ENCODE assay signal across 24 cellular contexts in genomic region chr5:168736201-168736940, GRCh38.
DNase-seq lines count a peak whose midpoint lies in the region; ATAC-seq and TF ChIP-seq lines count a peak whose summit lies in the region.
"Had no signal": no experiment of that assay in that cellular context is flagged by ENCODE, and none has a peak within 500 bp of the region (broad histone marks: within the 10 kb centered on the region; RNA-seq: fewer than 3 reads in every experiment).

No MANE protein-coding gene starts in this region.

- no peaks in the 10 kb centered on the region for H3K27me3 Mint-ChIP-seq in activated T-helper 2 cell treated with anti-CD3 and anti-CD28 coated beads, Interferon-gamma antibody, Interleukin-2, Interleukin-4, amounts not matched to agents 10 μg/mL and 5 μg/mL and 100 μg/mL, durations not matched to agents 14 hours and 24 hours and 36 hours (ENCODE audit: low read depth)
- H3K27me3 Mint-ChIP-seq in activated CD8-positive, alpha-beta T cell treated with anti-CD3 and anti-CD28 coated beads for 36 hours = peaks cover 7% of the 10 kb centered on the region

- H3K9me3 Mint-ChIP-seq in activated T-helper 2 cell treated with anti-CD3 and anti-CD28 coated beads, Interferon-gamma antibody, Interleukin-2, Interleukin-4, amounts not matched to agents 10 μg/mL and 5 μg/mL and 100 μg/mL, durations not matched to agents 14 hours and 24 hours and 36 hours = no peaks in the 10 kb centered on the region
- H3K9me3 Mint-ChIP-seq in stimulated activated effector memory CD8-positive, alpha-beta T cell treated with anti-CD3 and anti-CD28 coated beads, Interleukin-12 subunit alpha, Interleukin-12 subunit beta, amount 100 ng/mL, for 72 hours = no peaks in the 10 kb centered on the region
- H3K9me3 Mint-ChIP-seq in activated CD8-positive, alpha-beta T cell treated with anti-CD3 and anti-CD28 coated beads for 36 hours = no peaks in the 10 kb centered on the region

- H3K27ac ChIP-seq in cardiac muscle cell = peak overlapping the region; percentile 40
- H3K27ac ChIP-seq: foreskin keratinocyte, transverse colon, VCaP had no signal

- DNase-seq in G401 (ENCODE audit: low spot score) (peak; percentile 74), cardiac muscle cell (ENCODE audit: low read depth in 1 of 2, low spot score in 1 of 2) (peak; percentile 21 to 39), NCI-H82 treated with DMSO at 0.1 percent for 48 hours (lab: John Stamatoyannopoulos, UW; ENCODE audit: unreplicated experiment) (no peak), DMS53 (lab: John Stamatoyannopoulos, UW) (no peak)
- DNase-seq in activated T-helper 2 cell treated with anti-CD3 and anti-CD28 coated beads, Interferon-gamma antibody, Interleukin-2, Interleukin-4, amounts not matched to agents 10 μg/mL and 5 μg/mL and 100 μg/mL, durations not matched to agents 14 hours and 24 hours and 36 hours (ENCODE audit: low spot score) = no peak
- no peak for DNase-seq in stimulated activated effector memory CD8-positive, alpha-beta T cell treated with anti-CD3 and anti-CD28 coated beads, Interleukin-12 subunit alpha, Interleukin-12 subunit beta, amount 100 ng/mL, for 72 hours (ENCODE audit: low spot score in 2 of 2)
- DNase-seq in activated CD8-positive, alpha-beta T cell treated with anti-CD3 and anti-CD28 coated beads for 36 hours = no peak
- DNase-seq: activated CD4-positive, alpha-beta T cell treated with anti-CD3 and anti-CD28 coated beads for 4 hours; activated effector memory CD4-positive, alpha-beta T cell treated with Interleukin-2 at 50 U/mL for 16 hours; foreskin keratinocyte; kidney glomerular epithelial cell; MV-4-11; NCI-H1436 treated with DMSO at 0.1 percent for 48 hours; NCI-H2081 treated with DMSO at 0.1 percent for 48 hours; NCI-H2227 treated with DMSO at 0.1 percent for 48 hours; NCI-H82; small intestine; stimulated activated CD4-positive, alpha-beta T cell treated with anti-CD3 and anti-CD28 coated beads, Interleukin-1b, Interleukin-23, amount 100 ng/mL, for 48 hours; T1000; transverse colon had no signal

- H3K36me3 ChIP-seq in cardiac muscle cell = no peaks in the 10 kb centered on the region
- H3K36me3 ChIP-seq: breast epithelium, HAP-1, transverse colon had no signal

- H3K9me3 ChIP-seq in cardiac muscle cell (ENCODE audit: low read depth) = no peaks in the 10 kb centered on the region
- H3K9me3 ChIP-seq: breast epithelium, HAP-1, transverse colon had no signal

- no peak for TF ChIP-seq CTCF in cardiac muscle cell (IDR thresholded peaks at IDR 0.05; ENCODE audit: low read depth, low read length)
- TF ChIP-seq CTCF in activated CD8-positive, alpha-beta T cell treated with anti-CD3 and anti-CD28 coated beads for 36 hours (IDR thresholded peaks at IDR 0.05) = no peak

- intact Hi-C loops in activated T-helper 2 cell treated with anti-CD3 and anti-CD28 coated beads, Interferon-gamma antibody, Interleukin-2, Interleukin-4, amounts not matched to agents 10 μg/mL and 5 μg/mL and 100 μg/mL, durations not matched to agents 14 hours and 24 hours and 36 hours (cut with micrococcal nuclease) = no loop called here
- intact Hi-C loops in activated CD8-positive, alpha-beta T cell treated with anti-CD3 and anti-CD28 coated beads for 36 hours (cut with micrococcal nuclease) = no loop called here

- peaks cover 29% of the 10 kb centered on the region for H3K4me1 Mint-ChIP-seq in activated T-helper 2 cell treated with anti-CD3 and anti-CD28 coated beads, Interferon-gamma antibody, Interleukin-2, Interleukin-4, amounts not matched to agents 10 μg/mL and 5 μg/mL and 100 μg/mL, durations not matched to agents 14 hours and 24 hours and 36 hours (ENCODE audit: low read depth)
- no peaks in the 10 kb centered on the region for H3K4me1 Mint-ChIP-seq in stimulated activated effector memory CD8-positive, alpha-beta T cell treated with anti-CD3 and anti-CD28 coated beads, Interleukin-12 subunit alpha, Interleukin-12 subunit beta, amount 100 ng/mL, for 72 hours
- peaks cover 7% of the 10 kb centered on the region for H3K4me1 Mint-ChIP-seq in activated CD8-positive, alpha-beta T cell treated with anti-CD3 and anti-CD28 coated beads for 36 hours (ENCODE audit: low read depth)

- CTCF ChIA-PET in activated CD8-positive, alpha-beta T cell treated with anti-CD3 and anti-CD28 coated beads for 36 hours (lab: Charles Lee) = interaction anchor here (0.9 kb wide), 1 partner anchor 11 kb away, joined by 3 read pairs; no protein-coding TSS in a partner anchor

- ATAC-seq in stimulated activated effector memory CD8-positive, alpha-beta T cell treated with anti-CD3 and anti-CD28 coated beads, Interleukin-12 subunit alpha, Interleukin-12 subunit beta, amount 100 ng/mL, for 72 hours = peak; percentile 36
- ATAC-seq in activated CD8-positive, alpha-beta T cell treated with anti-CD3 and anti-CD28 coated beads for 36 hours = no peak
- ATAC-seq: foreskin keratinocyte had no signal

- H3K4me1 ChIP-seq in cardiac muscle cell (ENCODE audit: low read depth) = peaks cover 13% of the 10 kb centered on the region
- H3K4me1 ChIP-seq: breast epithelium, foreskin keratinocyte, HAP-1, transverse colon had no signal

- peak overlapping the region; percentile 62 for H3K27ac Mint-ChIP-seq in activated T-helper 2 cell treated with anti-CD3 and anti-CD28 coated beads, Interferon-gamma antibody, Interleukin-2, Interleukin-4, amounts not matched to agents 10 μg/mL and 5 μg/mL and 100 μg/mL, durations not matched to agents 14 hours and 24 hours and 36 hours
- H3K27ac Mint-ChIP-seq in stimulated activated effector memory CD8-positive, alpha-beta T cell treated with anti-CD3 and anti-CD28 coated beads, Interleukin-12 subunit alpha, Interleukin-12 subunit beta, amount 100 ng/mL, for 72 hours = no peak overlapping the region
- no peak overlapping the region for H3K27ac Mint-ChIP-seq in activated CD8-positive, alpha-beta T cell treated with anti-CD3 and anti-CD28 coated beads for 36 hours
- H3K27ac Mint-ChIP-seq: activated naive CD8-positive, alpha-beta T cell had no signal

- in situ Hi-C loops in G401 (cut with HindIII; ENCODE audit: low sequenced_read_pairs) = no loop called here

- POLR2A ChIA-PET in activated CD8-positive, alpha-beta T cell treated with anti-CD3 and anti-CD28 coated beads for 36 hours (lab: Charles Lee) = no interaction called here

- H3K4me3 Mint-ChIP-seq in activated T-helper 2 cell treated with anti-CD3 and anti-CD28 coated beads, Interferon-gamma antibody, Interleukin-2, Interleukin-4, amounts not matched to agents 10 μg/mL and 5 μg/mL and 100 μg/mL, durations not matched to agents 14 hours and 24 hours and 36 hours (ENCODE audit: low read depth) = no peak overlapping the region
- no peak overlapping the region for H3K4me3 Mint-ChIP-seq in stimulated activated effector memory CD8-positive, alpha-beta T cell treated with anti-CD3 and anti-CD28 coated beads, Interleukin-12 subunit alpha, Interleukin-12 subunit beta, amount 100 ng/mL, for 72 hours
- H3K4me3 Mint-ChIP-seq in activated CD8-positive, alpha-beta T cell treated with anti-CD3 and anti-CD28 coated beads for 36 hours = no peak overlapping the region
- H3K4me3 Mint-ChIP-seq: activated naive CD8-positive, alpha-beta T cell had no signal

- no peaks in the 10 kb centered on the region for H3K27me3 ChIP-seq in cardiac muscle cell
- H3K27me3 ChIP-seq: breast epithelium, foreskin keratinocyte, transverse colon had no signal

- H3K4me3 ChIP-seq in cardiac muscle cell = no peak overlapping the region
- H3K4me3 ChIP-seq: breast epithelium, HAP-1, transverse colon had no signal

- no peaks in the 10 kb centered on the region for H3K36me3 Mint-ChIP-seq in activated T-helper 2 cell treated with anti-CD3 and anti-CD28 coated beads, Interferon-gamma antibody, Interleukin-2, Interleukin-4, amounts not matched to agents 10 μg/mL and 5 μg/mL and 100 μg/mL, durations not matched to agents 14 hours and 24 hours and 36 hours (ENCODE audit: low read depth)
- H3K36me3 Mint-ChIP-seq in stimulated activated effector memory CD8-positive, alpha-beta T cell treated with anti-CD3 and anti-CD28 coated beads, Interleukin-12 subunit alpha, Interleukin-12 subunit beta, amount 100 ng/mL, for 72 hours = no peaks in the 10 kb centered on the region
- no peaks in the 10 kb centered on the region for H3K36me3 Mint-ChIP-seq in activated CD8-positive, alpha-beta T cell treated with anti-CD3 and anti-CD28 coated beads for 36 hours (ENCODE audit: low read depth)
- H3K36me3 Mint-ChIP-seq: activated naive CD8-positive, alpha-beta T cell had no signal

Comparison
In these comparisons a context has a peak if more than half of its experiments do, and no peak if none do; other contexts are left out.
1. DNase-seq: peak in G401 (single experiment) and cardiac muscle cell (2 of 2); none in activated T-helper 2 cell treated with anti-CD3 and anti-CD28 coated beads, Interferon-gamma antibody, Interleukin-2, Interleukin-4, amounts not matched to agents 10 μg/mL and 5 μg/mL and 100 μg/mL, durations not matched to agents 14 hours and 24 hours and 36 hours (single experiment), stimulated activated effector memory CD8-positive, alpha-beta T cell treated with anti-CD3 and anti-CD28 coated beads, Interleukin-12 subunit alpha, Interleukin-12 subunit beta, amount 100 ng/mL, for 72 hours (0 of 2), NCI-H82 treated with DMSO at 0.1 percent for 48 hours (single experiment), activated CD8-positive, alpha-beta T cell treated with anti-CD3 and anti-CD28 coated beads for 36 hours (single experiment) and DMS53 (single experiment).